Comparison of ENCODE assay signal across 1 cellular context in genomic region chr13:74305876-74306275, GRCh38.
A peak's percentile ranks its signal among the peaks of the same experiment; 100 is the strongest.
TF ChIP-seq lines count a peak whose summit lies in the region.

No MANE protein-coding gene starts in this region.

TF ChIP-seq in H1, 55 proteins besides CTCF, POLR2A, EP300 and RAD21:
- TF ChIP-seq TAF1 (IDR thresholded peaks at IDR 0.05; ENCODE audit: low read depth, low read length) (no peak), CREB1 (IDR thresholded peaks at IDR 0.05) (peak; percentile 50; the same call in 1 of the 2 replicates), RXRA (IDR thresholded peaks at IDR 0.05; ENCODE audit: insufficient read depth, low read depth, low read length) (no peak), SAP30 (IDR thresholded peaks at IDR 0.05; ENCODE audit: insufficient read depth, insufficient replicate concordance, low read length) (no peak), ATF2 (IDR thresholded peaks at IDR 0.05; ENCODE audit: low read length) (peak; percentile 95), JUND (IDR thresholded peaks at IDR 0.05; ENCODE audit: low read length) (peak; percentile 70), ATF3 (IDR thresholded peaks at IDR 0.05; ENCODE audit: insufficient read depth, low read depth, low read length) (no peak)
TF ChIP-seq in H1: peak in this region for 3.
